ENCODE assay signal across 8 cellular contexts in the genomic region with DNA sequence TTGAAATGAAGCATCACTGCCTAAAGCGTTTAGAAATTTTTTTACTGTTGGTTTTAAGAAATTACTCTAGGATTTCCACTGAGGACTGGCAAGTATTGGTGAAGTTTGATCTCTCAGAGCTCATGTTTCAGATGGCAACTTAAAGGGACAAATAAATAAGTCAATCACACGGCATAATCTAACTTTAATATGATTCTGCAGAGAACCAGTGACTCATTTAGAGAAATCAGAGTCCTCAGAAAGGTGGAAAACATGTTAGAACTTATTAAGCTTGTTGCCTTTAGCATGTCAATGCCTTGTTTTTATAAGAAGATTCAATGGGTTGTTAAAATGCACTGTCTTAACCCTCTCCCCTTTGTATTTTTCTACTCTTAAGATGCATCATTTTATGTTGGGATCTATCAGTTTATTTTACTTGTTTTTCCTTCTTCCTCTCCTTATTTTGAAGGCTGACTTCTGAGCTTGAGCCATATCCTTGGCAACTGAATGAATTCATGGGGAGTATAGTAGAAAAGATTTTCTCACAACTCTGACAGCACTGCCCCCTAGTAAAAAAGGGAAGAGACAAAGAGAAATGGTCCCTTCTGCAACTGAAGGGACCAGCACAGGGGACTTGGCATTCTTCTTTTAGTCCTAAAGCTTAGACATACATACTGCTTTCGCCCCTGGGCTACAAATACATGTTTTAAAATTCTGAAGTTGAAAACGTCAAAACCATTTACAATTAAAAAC.
DNase-seq lines count a peak whose midpoint lies in the region; ATAC-seq, FAIRE-seq and TF ChIP-seq lines count a peak whose summit lies in the region.
"Had no signal": no experiment of that assay in that cellular context is flagged by ENCODE, and none has a peak within 500 bp of the region (broad histone marks: within the 10 kb centered on the region; RNA-seq: fewer than 3 reads in every experiment).

No MANE protein-coding gene starts in this region.

- DNase-seq in HFFc6 (no peak), PC-3 (peak; percentile 53), H1 (ENCODE audit: low read depth in 1 of 2, low spot score in 2 of 2) (no peak), NCI-H1417 (lab: John Stamatoyannopoulos, UW) (no peak), DMS79 treated with DMSO at 0.1 percent for 48 hours (lab: John Stamatoyannopoulos, UW) (no peak)
- DNase-seq: MG63 had no signal

- no peak overlapping the region for H4K5ac ChIP-seq in H1 (ENCODE audit: insufficient read length, low read depth, low read length)

- H2BK12ac ChIP-seq in H1 (ENCODE audit: low read depth, low read length) = no peak overlapping the region

- no peak overlapping the region for H4K8ac ChIP-seq in H1 (ENCODE audit: extremely low read depth, insufficient read depth, low read length)

- no peak overlapping the region; the same call in 1 of the 2 replicates for H3K4me3 Mint-ChIP-seq in HFFc6

- H3K79me2 ChIP-seq in PC-3 (ENCODE audit: low read length) (no peaks in the 10 kb centered on the region), H1 (ENCODE audit: control insufficient read depth in 1 of 2, insufficient read depth in 2 of 2, low read length in 2 of 2) (no peaks in the 10 kb centered on the region)

- no peak overlapping the region for H2BK15ac ChIP-seq in H1 (ENCODE audit: low read length)

- H4K20me1 ChIP-seq in PC-3 (ENCODE audit: low read length) (no peaks in the 10 kb centered on the region), H1 (replicated peaks in 1 of 2; ENCODE audit: control insufficient read depth in 1 of 2, insufficient read depth in 2 of 2, low read length in 2 of 2) (no peaks in the 10 kb centered on the region)

- H3K79me1 ChIP-seq in H1 (ENCODE audit: low read depth, low read length) = no peaks in the 10 kb centered on the region

- no TSS peak for BruUV-seq in PC-3 (replicated peaks; lab: Mats Ljungman, UMichigan)

- no peaks in the 10 kb centered on the region; the same call in 1 of the 2 replicates for H3K23me2 ChIP-seq in H1 (ENCODE audit: low read depth, low read length)

- TF ChIP-seq RAD21 in H1 (IDR thresholded peaks at IDR 0.05 in 1 of 2, conservative IDR thresholded peaks at IDR 0.05 in 1 of 2; ENCODE audit: low read depth in 2 of 2, low read length in 2 of 2) = peak; percentile 28 to 31; a peak in 2 of 4 replicates

- H3F3A ChIP-seq in PC-3 (ENCODE audit: low read length, unreplicated experiment) = peaks cover 10% of the 10 kb centered on the region

- H2AK5ac ChIP-seq in H1 (ENCODE audit: low read depth, low read length) = no peak overlapping the region

- ATAC-seq in PC-3 (peak; percentile 45), HG03378 (IDR thresholded peaks at IDR 0.05; ENCODE audit: unreplicated experiment) (no peak)

- H3K9me3 Mint-ChIP-seq in HFFc6 = no peaks in the 10 kb centered on the region

- no peak overlapping the region for H3K4ac ChIP-seq in H1 (replicated peaks; ENCODE audit: insufficient read length, low read depth, low read length)

- H2BK20ac ChIP-seq in H1 (ENCODE audit: low read length) = no peak overlapping the region

- TF ChIP-seq CTCF in HFFc6 (IDR thresholded peaks at IDR 0.05) (peak; percentile 46), PC-3 (conservative IDR thresholded peaks at IDR 0.05; ENCODE audit: low read depth, low read length) (peak; percentile 32; the same call in 1 of the 2 replicates), H1 (IDR thresholded peaks at IDR 0.05; ENCODE audit: control extremely low read depth in 1 of 3, insufficient read depth in 1 of 3, low read depth in 1 of 3, low read length in 3 of 3) (peak in 1 of 3 experiments; percentile 23; a peak in 1 of 4 replicates)

- intact Hi-C loops in PC-3 (cut with micrococcal nuclease) = loop anchor here (10.0 kb wide), 2 partner anchors 220 to 840 kb away; partner anchors contain the start of gene BCL6

- H3K23ac ChIP-seq in H1 (ENCODE audit: insufficient read length) = no peak overlapping the region

- WGBS in H1 (ENCODE audit: extremely low coverage in 1 of 2, insufficient coverage in 1 of 2, insufficient read length in 1 of 2, insufficient replicate concordance in 2 of 2, low coverage in 1 of 2, low lambda C conversion rate in 2 of 2, missing lambda C conversion rate in 1 of 2), 2 experiments = 73% methylated on average over 4 of the region's 4 CpGs; no CpG with 5 or more reads in 1 of the 2 experiments

- no peak for TF ChIP-seq EP300 in H1 (IDR thresholded peaks at IDR 0.05; ENCODE audit: borderline replicate concordance in 1 of 2, low read depth in 2 of 2, low read length in 2 of 2)

- no peak overlapping the region for H3K14ac ChIP-seq in H1 (ENCODE audit: insufficient read length)

- no peaks in the 10 kb centered on the region for H3K36me3 Mint-ChIP-seq in HFFc6 (ENCODE audit: low read depth)

- H2BK120ac ChIP-seq in H1 (replicated peaks; ENCODE audit: low read depth, low read length) = no peak overlapping the region

- no peak overlapping the region for H4K91ac ChIP-seq in H1 (replicated peaks; ENCODE audit: insufficient read length, low read length)

- H3K36me3 ChIP-seq in PC-3 (ENCODE audit: low read depth, low read length) (no peaks in the 10 kb centered on the region), H1 (ENCODE audit: control insufficient read depth in 2 of 4, insufficient read depth in 4 of 4, low read length in 3 of 4) (no peaks in the 10 kb centered on the region), rectal smooth muscle tissue (ENCODE audit: control insufficient read depth, insufficient read depth, low read length) (no peaks in the 10 kb centered on the region)
- H3K36me3 ChIP-seq: MG63 had no signal

- H3K4me1 ChIP-seq in PC-3 (ENCODE audit: insufficient read depth, low read length) = peaks cover 29% of the 10 kb centered on the region
- peaks cover 0 to 5% (median under 1%) of the 10 kb centered on the region in 4 experiments; a peak in 1 of 7 replicates for H3K4me1 ChIP-seq in H1 (replicated peaks in 1 of 4; ENCODE audit: control insufficient read depth in 3 of 4, insufficient read depth in 4 of 4, low read length in 3 of 4)
- peaks cover 20% of the 10 kb centered on the region for H3K4me1 ChIP-seq in rectal smooth muscle tissue (ENCODE audit: control insufficient read depth, insufficient read depth, low read length)

- H3K9me3 ChIP-seq in PC-3 (ENCODE audit: low read length) (no peaks in the 10 kb centered on the region), H1 (ENCODE audit: insufficient read depth in 2 of 2, low read depth in 1 of 2, low read length in 1 of 2) (no peaks in the 10 kb centered on the region)
- H3K9me3 ChIP-seq: MG63 had no signal

- no peak for TF ChIP-seq POLR2A in H1 (IDR thresholded peaks at IDR 0.05; ENCODE audit: control extremely low read depth in 1 of 2, low read depth in 2 of 2, low read length in 2 of 2)

- H2BK5ac ChIP-seq in H1 (ENCODE audit: low read depth, low read length) = no peak overlapping the region

- no peak overlapping the region for H2AFZ ChIP-seq in PC-3 (ENCODE audit: low read length)
- no peak overlapping the region for H2AFZ ChIP-seq in H1 (ENCODE audit: low read length)

- H3K27me3 Mint-ChIP-seq in HFFc6 (ENCODE audit: insufficient read depth) = no peaks in the 10 kb centered on the region

- peak overlapping the region; percentile 58; the same call in 1 of the 2 replicates for H3K9ac ChIP-seq in PC-3 (ENCODE audit: low read length)
- no peak overlapping the region for H3K9ac ChIP-seq in H1 (replicated peaks in 1 of 4; ENCODE audit: extremely low read depth in 1 of 4, low read depth in 3 of 4, low read length in 3 of 4)
- H3K9ac ChIP-seq in rectal smooth muscle tissue (ENCODE audit: low read length) = no peak overlapping the region

- no peak overlapping the region for H3K56ac ChIP-seq in H1 (replicated peaks; ENCODE audit: insufficient read length, low read depth, low read length)

- H3K18ac ChIP-seq in H1 (ENCODE audit: extremely low read depth, low read length) = no peak overlapping the region

- peaks cover 8% of the 10 kb centered on the region; the same call in 1 of the 2 replicates for H3K4me1 Mint-ChIP-seq in HFFc6 (ENCODE audit: low read depth)

- no peak overlapping the region; the same call in 1 of the 2 replicates for H3K27ac Mint-ChIP-seq in HFFc6

- H3K4me3 ChIP-seq in PC-3 (ENCODE audit: low read length) (peak overlapping the region; percentile 39), H1 (ENCODE audit: extremely low read depth in 1 of 4, insufficient read depth in 2 of 4, low read depth in 3 of 4, low read length in 4 of 4) (no peak overlapping the region), rectal smooth muscle tissue (ENCODE audit: low read length) (no peak overlapping the region)
- H3K4me3 ChIP-seq: MG63 had no signal

- H3K9me2 ChIP-seq in PC-3 (replicated peaks; ENCODE audit: low read length) = no peaks in the 10 kb centered on the region

- CTCF ChIA-PET in PC-3 (lab: Charles Lee) = interaction anchor here (0.6 to 1.1 kb wide), 4 partner anchors 222 to 844 kb away, joined by 3 to 8 read pairs (median 4); no protein-coding TSS in a partner anchor
- CTCF ChIA-PET in H1 (lab: Charles Lee; ENCODE audit: partially characterized antibody) = interaction anchor here (0.6 to 2.9 kb wide), 7 partner anchors 9 to 847 kb away, joined by 3 to 17 read pairs (median 3); no protein-coding TSS in a partner anchor

- no peaks in the 10 kb centered on the region for H3K27me3 ChIP-seq in PC-3 (ENCODE audit: low read length)
- no peaks in the 10 kb centered on the region for H3K27me3 ChIP-seq in H1 (replicated peaks in 1 of 4; ENCODE audit: control insufficient read depth in 3 of 4, extremely low read depth in 1 of 4, insufficient read depth in 3 of 4, low read length in 3 of 4)
- no peaks in the 10 kb centered on the region for H3K27me3 ChIP-seq in rectal smooth muscle tissue (ENCODE audit: control insufficient read depth, insufficient read depth, low read length)
- H3K27me3 ChIP-seq: MG63 had no signal

- FAIRE-seq in H1 (lab: Jason Lieb, UNC) = no peak

- POLR2A ChIA-PET in PC-3 (lab: Charles Lee; ENCODE audit: unreplicated experiment) = no interaction called here
- POLR2A ChIA-PET in H1 (lab: Charles Lee; ENCODE audit: partially characterized antibody) = interaction anchor here (1.1 to 1.4 kb wide), 2 partner anchors 13 to 60 kb away, joined by 3 read pairs; no protein-coding TSS in a partner anchor

- peak overlapping the region; percentile 82 for H3K4me2 ChIP-seq in PC-3 (ENCODE audit: low read length)
- H3K4me2 ChIP-seq in H1 (ENCODE audit: insufficient read depth in 1 of 2, low read depth in 2 of 2, low read length in 2 of 2) = no peak overlapping the region

- H3K27ac ChIP-seq in PC-3 (ENCODE audit: low read length) (peak overlapping the region; percentile 88), H1 (ENCODE audit: low read depth, low read length) (no peak overlapping the region), rectal smooth muscle tissue (ENCODE audit: low read depth, low read length) (peak overlapping the region; percentile 8)

TF ChIP-seq in H1, 55 proteins besides CTCF, POLR2A, EP300 and RAD21 (continues in another document):
- TF ChIP-seq EZH2 (IDR thresholded peaks at IDR 0.05; ENCODE audit: low read depth, low read length, severe bottlenecking) (no peak), CREB1 (IDR thresholded peaks at IDR 0.05) (no peak), KDM5A (IDR thresholded peaks at IDR 0.05; ENCODE audit: low read length) (no peak), PHF8 (conservative IDR thresholded peaks at IDR 0.05; ENCODE audit: low read depth, low read length) (no peak), CBX8 (IDR thresholded peaks at IDR 0.05; ENCODE audit: borderline replicate concordance, low read depth, low read length) (no peak), SUZ12 (IDR thresholded peaks at IDR 0.05; ENCODE audit: low read length) (no peak), TBP (IDR thresholded peaks at IDR 0.05; ENCODE audit: low read depth, low read length) (no peak)
